Comparison of ENCODE assay signal across 9 cellular contexts in the genomic region with DNA sequence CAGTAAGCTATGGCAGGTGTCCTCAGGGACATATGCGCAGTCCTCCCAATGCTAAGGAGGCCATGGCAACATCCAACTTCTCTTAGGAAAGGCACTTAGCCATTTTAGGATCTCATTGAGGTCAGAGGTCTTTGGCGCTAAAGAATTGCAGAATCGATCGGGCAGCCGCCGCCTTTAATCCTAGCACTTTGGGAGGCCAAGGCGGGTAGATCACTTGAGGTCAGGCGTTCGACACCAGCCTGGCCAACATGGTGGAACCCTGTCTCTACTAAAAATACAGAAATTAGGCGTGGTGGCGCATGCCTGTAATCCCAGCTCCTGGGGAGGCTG. TPM values are rescaled to one million over a fixed set of nuclear protein-coding genes. Genes with fewer than 3 reads are reported as not detected.
DNase-seq lines count a peak whose midpoint lies in the region; ATAC-seq lines count a peak whose summit lies in the region.
"Had no signal": no experiment of that assay in that cellular context is flagged by ENCODE, and none has a peak within 500 bp of the region (broad histone marks: within the 10 kb centered on the region; RNA-seq: fewer than 3 reads in every experiment).

No MANE protein-coding gene starts in this region.

- H3K27ac Mint-ChIP-seq in activated CD4-positive, alpha-beta T cell treated with anti-CD3 and anti-CD28 coated beads, Interleukin-2, amount 10 ng/mL, durations not matched to agents 7 days and 5 days, result peak overlapping the region; percentile 87
- peak overlapping the region; percentile 86 for H3K27ac Mint-ChIP-seq in activated CD8-positive, alpha-beta T cell treated with anti-CD3 and anti-CD28 coated beads, Interleukin-2, amount 10 ng/mL, durations not matched to agents 7 days and 5 days
- H3K27ac Mint-ChIP-seq in immature natural killer cell, result peak overlapping the region; percentile 44 to 91 (median 86)
- peak overlapping the region; percentile 82 to 92 for H3K27ac Mint-ChIP-seq in stimulated activated naive CD8-positive, alpha-beta T cell treated with anti-CD3 and anti-CD28 coated beads, Interleukin-15, amount 100 ng/mL, for 72 hours

- H3K4me1 Mint-ChIP-seq in activated CD4-positive, alpha-beta T cell treated with anti-CD3 and anti-CD28 coated beads, Interleukin-2, amount 10 ng/mL, durations not matched to agents 7 days and 5 days, result peaks cover 24% of the 10 kb centered on the region
- H3K4me1 Mint-ChIP-seq in activated CD8-positive, alpha-beta T cell treated with anti-CD3 and anti-CD28 coated beads, Interleukin-2, amount 10 ng/mL, durations not matched to agents 7 days and 5 days (ENCODE audit: low read depth), result peaks cover 15% of the 10 kb centered on the region
- H3K4me1 Mint-ChIP-seq in immature natural killer cell, result peaks cover 16 to 20% of the 10 kb centered on the region in 2 donors
- peaks cover 35% of the 10 kb centered on the region for H3K4me1 Mint-ChIP-seq in stimulated activated naive CD8-positive, alpha-beta T cell treated with anti-CD3 and anti-CD28 coated beads, Interleukin-15, amount 100 ng/mL, for 72 hours

- H3K9me3 Mint-ChIP-seq in activated CD4-positive, alpha-beta T cell treated with anti-CD3 and anti-CD28 coated beads, Interleukin-2, amount 10 ng/mL, durations not matched to agents 7 days and 5 days, result no peaks in the 10 kb centered on the region
- H3K9me3 Mint-ChIP-seq in activated CD8-positive, alpha-beta T cell treated with anti-CD3 and anti-CD28 coated beads, Interleukin-2, amount 10 ng/mL, durations not matched to agents 7 days and 5 days (ENCODE audit: insufficient read depth), result no peaks in the 10 kb centered on the region
- H3K9me3 Mint-ChIP-seq in immature natural killer cell, result no peaks in the 10 kb centered on the region
- no peaks in the 10 kb centered on the region for H3K9me3 Mint-ChIP-seq in stimulated activated naive CD8-positive, alpha-beta T cell treated with anti-CD3 and anti-CD28 coated beads, Interleukin-15, amount 100 ng/mL, for 72 hours

- no peak for ATAC-seq in activated CD8-positive, alpha-beta T cell treated with anti-CD3 and anti-CD28 coated beads, Interleukin-2, amount 10 ng/mL, durations not matched to agents 7 days and 5 days
- ATAC-seq in stimulated activated naive CD8-positive, alpha-beta T cell treated with anti-CD3 and anti-CD28 coated beads, Interleukin-15, amount 100 ng/mL, for 72 hours, result no peak

- no peaks in the 10 kb centered on the region for H3K36me3 Mint-ChIP-seq in activated CD4-positive, alpha-beta T cell treated with anti-CD3 and anti-CD28 coated beads, Interleukin-2, amount 10 ng/mL, durations not matched to agents 7 days and 5 days (ENCODE audit: low read depth)
- no peaks in the 10 kb centered on the region for H3K36me3 Mint-ChIP-seq in activated CD8-positive, alpha-beta T cell treated with anti-CD3 and anti-CD28 coated beads, Interleukin-2, amount 10 ng/mL, durations not matched to agents 7 days and 5 days (ENCODE audit: low read depth)
- no peaks in the 10 kb centered on the region for H3K36me3 Mint-ChIP-seq in immature natural killer cell

- H3K4me3 Mint-ChIP-seq in activated CD4-positive, alpha-beta T cell treated with anti-CD3 and anti-CD28 coated beads, Interleukin-2, amount 10 ng/mL, durations not matched to agents 7 days and 5 days, result peak overlapping the region; percentile 82
- H3K4me3 Mint-ChIP-seq in activated CD8-positive, alpha-beta T cell treated with anti-CD3 and anti-CD28 coated beads, Interleukin-2, amount 10 ng/mL, durations not matched to agents 7 days and 5 days, result peak overlapping the region; percentile 88
- H3K4me3 Mint-ChIP-seq in immature natural killer cell, result peak overlapping the region; percentile 84 to 92 (median 90)
- H3K4me3 Mint-ChIP-seq in stimulated activated naive CD8-positive, alpha-beta T cell treated with anti-CD3 and anti-CD28 coated beads, Interleukin-15, amount 100 ng/mL, for 72 hours, result peak overlapping the region; percentile 92 to 94

- no peaks in the 10 kb centered on the region for H3K27me3 Mint-ChIP-seq in activated CD4-positive, alpha-beta T cell treated with anti-CD3 and anti-CD28 coated beads, Interleukin-2, amount 10 ng/mL, durations not matched to agents 7 days and 5 days
- H3K27me3 Mint-ChIP-seq in activated CD8-positive, alpha-beta T cell treated with anti-CD3 and anti-CD28 coated beads, Interleukin-2, amount 10 ng/mL, durations not matched to agents 7 days and 5 days (ENCODE audit: low read depth), result no peaks in the 10 kb centered on the region
- peaks cover 2 to 3% (median 2%) of the 10 kb centered on the region in 3 donors for H3K27me3 Mint-ChIP-seq in immature natural killer cell (ENCODE audit: low read depth in 3 of 3)
- no peaks in the 10 kb centered on the region for H3K27me3 Mint-ChIP-seq in stimulated activated naive CD8-positive, alpha-beta T cell treated with anti-CD3 and anti-CD28 coated beads, Interleukin-15, amount 100 ng/mL, for 72 hours

- no peak for DNase-seq in activated CD4-positive, alpha-beta T cell treated with anti-CD3 and anti-CD28 coated beads, Interleukin-2, amount 10 ng/mL, durations not matched to agents 7 days and 5 days
- no peak for DNase-seq in activated CD4-positive, alpha-beta T cell treated with anti-CD3 and anti-CD28 coated beads for 4 hours
- no peak for DNase-seq in activated CD8-positive, alpha-beta T cell treated with anti-CD3 and anti-CD28 coated beads, Interleukin-2, amount 10 ng/mL, durations not matched to agents 7 days and 5 days
- DNase-seq in immature natural killer cell (no peak), ACHN (no peak), SHP77 treated with DMSO at 0.1 percent for 48 hours (lab: John Stamatoyannopoulos, UW) (no peak), NCI-H345 treated with DMSO at 0.1 percent for 48 hours (lab: John Stamatoyannopoulos, UW; ENCODE audit: unreplicated experiment) (no peak)
- DNase-seq in stimulated activated naive CD8-positive, alpha-beta T cell treated with anti-CD3 and anti-CD28 coated beads, Interleukin-15, amount 100 ng/mL, for 72 hours, result no peak
- DNase-seq: SW 1271 had no signal

- in situ Hi-C loops in ACHN (cut with HindIII; ENCODE audit: low pct_ligation_motif_present, low pct_unique_long_range_greater_than_20kb, low sequenced_read_pairs), result no loop called here

- POLR2A ChIA-PET in activated CD4-positive, alpha-beta T cell treated with anti-CD3 and anti-CD28 coated beads, Interleukin-2, amount 10 ng/mL, durations not matched to agents 7 days and 5 days (lab: Charles Lee), result no interaction called here
- POLR2A ChIA-PET in activated CD8-positive, alpha-beta T cell treated with anti-CD3 and anti-CD28 coated beads, Interleukin-2, amount 10 ng/mL, durations not matched to agents 7 days and 5 days (lab: Charles Lee), result interaction anchor here (1.9 kb wide), 1 partner anchor 10 kb away, joined by 5 read pairs; no protein-coding TSS in a partner anchor

- CTCF ChIA-PET in activated CD4-positive, alpha-beta T cell treated with anti-CD3 and anti-CD28 coated beads, Interleukin-2, amount 10 ng/mL, durations not matched to agents 7 days and 5 days (lab: Charles Lee), result interaction anchor here (1.4 to 3.0 kb wide), 3 partner anchors 10 to 69 kb away, joined by 3 to 13 read pairs (median 6); partner anchors contain the start of gene TSPAN4
- CTCF ChIA-PET in activated CD8-positive, alpha-beta T cell treated with anti-CD3 and anti-CD28 coated beads, Interleukin-2, amount 10 ng/mL, durations not matched to agents 7 days and 5 days (lab: Charles Lee), result interaction anchor here (0.8 to 1.5 kb wide), 3 partner anchors 13 to 65 kb away, joined by 3 read pairs; no protein-coding TSS in a partner anchor

RNA-seq across cellular contexts. Expression of gene CHID1, which starts 1.2 kb away (rescaled TPM):
- 10 to 100 TPM; 42.6 to 45.5 TPM for total RNA-seq in activated CD4-positive, alpha-beta T cell treated with anti-CD3 and anti-CD28 coated beads, Interleukin-2, amount 10 ng/mL, durations not matched to agents 7 days and 5 days
- total RNA-seq in activated CD8-positive, alpha-beta T cell treated with anti-CD3 and anti-CD28 coated beads, Interleukin-2, amount 10 ng/mL, durations not matched to agents 7 days and 5 days, result 10 to 100 TPM; 46.1 to 48.4 TPM
- polyA plus RNA-seq in immature natural killer cell, result 10 to 100 TPM; 52.2 to 74.6 (median 67.4) TPM

RNA-seq across cellular contexts. Expression of gene AP2A2, which starts 13.8 kb away (rescaled TPM):
- total RNA-seq in activated CD4-positive, alpha-beta T cell treated with anti-CD3 and anti-CD28 coated beads, Interleukin-2, amount 10 ng/mL, durations not matched to agents 7 days and 5 days, result 10 to 100 TPM; 60.1 to 66.7 TPM
- total RNA-seq in activated CD8-positive, alpha-beta T cell treated with anti-CD3 and anti-CD28 coated beads, Interleukin-2, amount 10 ng/mL, durations not matched to agents 7 days and 5 days, result 10 to 100 TPM; 40.1 to 54.0 TPM
- 10 to 100 TPM in 1 of 3 donors, 1 to 10 TPM in 2; 2.5 to 11.0 (median 7.1) TPM for polyA plus RNA-seq in immature natural killer cell
